Comparison of ENCODE assay signal across 1 cellular context in genomic region chr20:33002087-33002808, GRCh38.
A peak's percentile ranks its signal among the peaks of the same experiment; 100 is the strongest.
TF ChIP-seq lines count a peak whose summit lies in the region.

No MANE protein-coding gene starts in this region.

TF ChIP-seq in HEK293, 187 proteins besides CTCF, POLR2A, EP300 and RAD21:
- TF ChIP-seq ZNF10 (tag by site-specific recombination; IDR thresholded peaks at IDR 0.05): no peak
- TF ChIP-seq ZNF529 (tag by site-specific recombination; IDR thresholded peaks at IDR 0.05; ENCODE audit: insufficient replicate concordance): no peak
- TF ChIP-seq PRDM4 (tag by site-specific recombination; IDR thresholded peaks at IDR 0.05): no peak
- TF ChIP-seq ZNF366 (tag by site-specific recombination; conservative IDR thresholded peaks at IDR 0.05): peak; percentile 36; the same call in 1 of the 2 replicates
- no peak for TF ChIP-seq WT1 (tag by site-specific recombination; IDR thresholded peaks at IDR 0.05)
- no peak for TF ChIP-seq AEBP2 (tag by site-specific recombination; IDR thresholded peaks at IDR 0.05; ENCODE audit: borderline replicate concordance)
- TF ChIP-seq SCRT1 (tag by site-specific recombination; IDR thresholded peaks at IDR 0.05; ENCODE audit: borderline replicate concordance): peak; percentile 52; the same call in 1 of the 2 replicates
- no peak for TF ChIP-seq SALL2 (tag by site-specific recombination; IDR thresholded peaks at IDR 0.05; ENCODE audit: borderline replicate concordance)
- TF ChIP-seq ZNF239 (tag by site-specific recombination; IDR thresholded peaks at IDR 0.05): no peak
- no peak for TF ChIP-seq ZNF544 (tag by site-specific recombination; IDR thresholded peaks at IDR 0.05)
- no peak for TF ChIP-seq TCF7L2 (IDR thresholded peaks at IDR 0.05; ENCODE audit: borderline replicate concordance, low read depth, low read length)
- no peak for TF ChIP-seq ZNF398 (tag by site-specific recombination; IDR thresholded peaks at IDR 0.05)
- peak; percentile 87 for TF ChIP-seq SCRT2 (tag by site-specific recombination; IDR thresholded peaks at IDR 0.05)
- TF ChIP-seq HOXC10 (CRISPR knock-in tag; IDR thresholded peaks at IDR 0.05): no peak
- TF ChIP-seq ZNF23 (tag by site-specific recombination; IDR thresholded peaks at IDR 0.05; ENCODE audit: borderline replicate concordance): no peak
- TF ChIP-seq PRDM1 (tag by site-specific recombination; IDR thresholded peaks at IDR 0.05): no peak
- TF ChIP-seq ZNF133 (tag by site-specific recombination; IDR thresholded peaks at IDR 0.05): no peak
- TF ChIP-seq ZNF701 (tag by site-specific recombination; IDR thresholded peaks at IDR 0.05): no peak
- TF ChIP-seq ZNF843 (tag by site-specific recombination; IDR thresholded peaks at IDR 0.05): no peak
